18 cellular contexts compared by ENCODE assay signal in the genomic region with DNA sequence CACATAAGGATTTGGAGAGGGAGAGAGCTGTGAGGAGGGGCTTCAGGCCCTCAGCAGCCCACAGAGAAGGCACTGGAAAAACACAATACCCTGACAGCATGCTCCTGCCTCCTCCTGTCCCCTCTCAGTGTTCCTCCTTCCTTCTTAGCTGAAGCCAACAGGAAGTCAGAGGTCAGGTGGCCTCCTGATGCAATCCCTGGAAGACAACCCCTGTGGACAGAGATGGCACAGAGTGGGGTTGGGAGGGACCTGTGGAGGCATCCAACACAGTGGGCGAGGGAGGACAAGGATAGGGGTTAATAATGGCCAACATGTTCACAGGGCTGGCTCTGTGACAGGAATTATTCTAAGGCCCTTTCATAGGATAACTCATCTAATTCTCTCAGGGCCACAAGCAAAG. TPM values are rescaled to one million over a fixed set of nuclear protein-coding genes. Genes with fewer than 3 reads are reported as not detected.
DNase-seq lines count a peak whose midpoint lies in the region; TF ChIP-seq lines count a peak whose summit lies in the region.
"Had no signal": no experiment of that assay in that cellular context is flagged by ENCODE, and none has a peak within 500 bp of the region (broad histone marks: within the 10 kb centered on the region; RNA-seq: fewer than 3 reads in every experiment).

No MANE protein-coding gene starts in this region.

- H3K27ac ChIP-seq in ectodermal cell (ENCODE audit: insufficient read depth, low read depth, low read length, poor library complexity, severe bottlenecking) (peak overlapping the region; percentile 52), neural progenitor cell (peak overlapping the region; percentile 9)
- H3K27ac ChIP-seq: esophagus squamous epithelium, vagina had no signal

- H3F3A ChIP-seq in neural progenitor cell (ENCODE audit: low read depth): peaks cover 20% of the 10 kb centered on the region

- TF ChIP-seq POLR2A in NB4 (IDR thresholded peaks at IDR 0.05; ENCODE audit: extremely low read depth, insufficient read length): no peak

- H2AFZ ChIP-seq in neural progenitor cell (replicated peaks): peak overlapping the region; percentile 98

- H3K27me3 ChIP-seq in ectodermal cell (ENCODE audit: control insufficient read depth, insufficient read depth, low read length, poor library complexity, severe bottlenecking) (no peaks in the 10 kb centered on the region), neural progenitor cell (no peaks in the 10 kb centered on the region)
- H3K27me3 ChIP-seq: esophagus squamous epithelium, vagina had no signal

- no peaks in the 10 kb centered on the region for H3K36me3 ChIP-seq in ectodermal cell (ENCODE audit: control insufficient read depth, insufficient read depth, low read length)
- no peaks in the 10 kb centered on the region for H3K36me3 ChIP-seq in neural progenitor cell
- H3K36me3 ChIP-seq: esophagus squamous epithelium, vagina had no signal

- no peaks in the 10 kb centered on the region for H3K79me2 ChIP-seq in neural progenitor cell (ENCODE audit: low read depth)

- H3K4me1 ChIP-seq in ectodermal cell (ENCODE audit: control insufficient read depth, insufficient read depth, low read length) (peaks cover 8% of the 10 kb centered on the region), neural progenitor cell (peaks cover 8% of the 10 kb centered on the region)
- H3K4me1 ChIP-seq: esophagus squamous epithelium, vagina had no signal

- no peaks in the 10 kb centered on the region for H3K9me3 Mint-ChIP-seq in T-helper 2 cell treated with Interferon-gamma antibody and Interleukin-4, amounts not matched to agents 5 μg/mL and 100 μg/mL, for 36 hours
- peaks cover under 1% of the 10 kb centered on the region for H3K9me3 Mint-ChIP-seq in neural progenitor cell
- H3K9me3 Mint-ChIP-seq in mesothelial cell of epicardium: peaks cover 7% of the 10 kb centered on the region
- H3K9me3 Mint-ChIP-seq: stimulated activated effector memory CD8-positive, alpha-beta T cell treated with anti-CD3 and anti-CD28 coated beads, Interleukin-12 subunit alpha, Interleukin-12 subunit beta, amount 100 ng/mL, for 72 hours had no signal

- H3K27me3 Mint-ChIP-seq in T-helper 2 cell treated with Interferon-gamma antibody and Interleukin-4, amounts not matched to agents 5 μg/mL and 100 μg/mL, for 36 hours (ENCODE audit: low read depth): peaks cover 13% of the 10 kb centered on the region
- H3K27me3 Mint-ChIP-seq in neural progenitor cell (ENCODE audit: insufficient read depth, low read depth) (peaks cover 9% of the 10 kb centered on the region), mesothelial cell of epicardium (ENCODE audit: low read depth) (peaks cover 21% of the 10 kb centered on the region)
- H3K27me3 Mint-ChIP-seq: activated naive CD8-positive, alpha-beta T cell had no signal

- H3K4me3 ChIP-seq in NB4 (ENCODE audit: low read depth, low read length) (no peak overlapping the region), ectodermal cell (ENCODE audit: insufficient read depth, low read depth, low read length) (no peak overlapping the region), neural progenitor cell (no peak overlapping the region)
- H3K4me3 ChIP-seq: esophagus squamous epithelium, vagina had no signal

- peak overlapping the region; percentile 46 for H3K27ac Mint-ChIP-seq in T-helper 2 cell treated with Interferon-gamma antibody and Interleukin-4, amounts not matched to agents 5 μg/mL and 100 μg/mL, for 36 hours
- H3K27ac Mint-ChIP-seq in neural progenitor cell: peak overlapping the region; percentile 50
- no peak overlapping the region for H3K27ac Mint-ChIP-seq in mesothelial cell of epicardium
- H3K27ac Mint-ChIP-seq: activated naive CD8-positive, alpha-beta T cell; stimulated activated effector memory CD8-positive, alpha-beta T cell treated with anti-CD3 and anti-CD28 coated beads, Interleukin-12 subunit alpha, Interleukin-12 subunit beta, amount 100 ng/mL, for 72 hours had no signal

- WGBS in ectodermal cell, 2 experiments: 68 to 73% methylated on average over 1 of the region's 1 CpG

- H4K20me1 ChIP-seq in neural progenitor cell (ENCODE audit: low read depth): no peaks in the 10 kb centered on the region

- H3K9ac ChIP-seq in neural progenitor cell: no peak overlapping the region

- H3K36me3 Mint-ChIP-seq in T-helper 2 cell treated with Interferon-gamma antibody and Interleukin-4, amounts not matched to agents 5 μg/mL and 100 μg/mL, for 36 hours (ENCODE audit: low read depth): no peaks in the 10 kb centered on the region
- H3K36me3 Mint-ChIP-seq in neural progenitor cell (no peaks in the 10 kb centered on the region), mesothelial cell of epicardium (no peaks in the 10 kb centered on the region)
- H3K36me3 Mint-ChIP-seq: activated naive CD8-positive, alpha-beta T cell; stimulated activated effector memory CD8-positive, alpha-beta T cell treated with anti-CD3 and anti-CD28 coated beads, Interleukin-12 subunit alpha, Interleukin-12 subunit beta, amount 100 ng/mL, for 72 hours had no signal

- DNase-seq in T-helper 2 cell treated with Interferon-gamma antibody and Interleukin-4, amounts not matched to agents 5 μg/mL and 100 μg/mL, for 36 hours (ENCODE audit: low spot score): no peak
- DNase-seq in T-helper 2 cell: no peak
- DNase-seq in NB4 (ENCODE audit: low read depth): peak; percentile 60
- peak; percentile 39 for DNase-seq in neural progenitor cell (ENCODE audit: low spot score)
- no peak for DNase-seq in cortex of kidney (lab: John Stamatoyannopoulos, UW)
- DNase-seq in amniotic stem cell (lab: John Stamatoyannopoulos, UW): no peak
- no peak for DNase-seq in mesothelial cell of epicardium (ENCODE audit: low spot score in 2 of 2, unreplicated experiment in 2 of 2)
- DNase-seq: activated CD4-positive, alpha-beta T cell treated with anti-CD3 and anti-CD28 coated beads, Interleukin-2, amount 50 U/mL, for 48 hours; DMS153; esophagus squamous epithelium; NCI-H748 treated with DMSO at 0.1 percent for 48 hours; stimulated activated CD4-positive, alpha-beta T cell treated with anti-CD3 and anti-CD28 coated beads, Interleukin-2, amount 100 ng/mL, for 48 hours; SW 1271 had no signal

- H3K4me1 Mint-ChIP-seq in T-helper 2 cell treated with Interferon-gamma antibody and Interleukin-4, amounts not matched to agents 5 μg/mL and 100 μg/mL, for 36 hours (ENCODE audit: low read depth): peaks cover 22% of the 10 kb centered on the region
- H3K4me1 Mint-ChIP-seq in neural progenitor cell: peaks cover 12% of the 10 kb centered on the region
- no peaks in the 10 kb centered on the region for H3K4me1 Mint-ChIP-seq in mesothelial cell of epicardium

- no peak overlapping the region for H3K4me3 Mint-ChIP-seq in T-helper 2 cell treated with Interferon-gamma antibody and Interleukin-4, amounts not matched to agents 5 μg/mL and 100 μg/mL, for 36 hours
- H3K4me3 Mint-ChIP-seq in neural progenitor cell (no peak overlapping the region), mesothelial cell of epicardium (no peak overlapping the region)
- H3K4me3 Mint-ChIP-seq: activated naive CD8-positive, alpha-beta T cell; stimulated activated effector memory CD8-positive, alpha-beta T cell treated with anti-CD3 and anti-CD28 coated beads, Interleukin-12 subunit alpha, Interleukin-12 subunit beta, amount 100 ng/mL, for 72 hours had no signal

- H3K4me2 ChIP-seq in neural progenitor cell: peak overlapping the region; percentile 35

- TF ChIP-seq CTCF in NB4 (IDR thresholded peaks at IDR 0.05; ENCODE audit: low read depth, low read length) (no peak), neural progenitor cell (IDR thresholded peaks at IDR 0.05) (no peak), mesothelial cell of epicardium (IDR thresholded peaks at IDR 0.05; ENCODE audit: unreplicated experiment) (no peak)

- H3K9me3 ChIP-seq in ectodermal cell (ENCODE audit: control insufficient read depth, low read length) (no peaks in the 10 kb centered on the region), neural progenitor cell (ENCODE audit: low read depth) (no peaks in the 10 kb centered on the region)
- H3K9me3 ChIP-seq: esophagus squamous epithelium, vagina had no signal

RNA-seq across cellular contexts. Expression of a gene that starts 15.4 kb away (rescaled TPM):
- polyA plus RNA-seq in ectodermal cell (2013, experiment 1 of 4): 53.4 TPM
- polyA plus RNA-seq in ectodermal cell (2013, experiment 2 of 4): 56.3 TPM
- 68.5 TPM for polyA plus RNA-seq in ectodermal cell (2013, experiment 3 of 4)
- polyA plus RNA-seq in ectodermal cell (2013, experiment 4 of 4): 90.3 TPM
- total RNA-seq in neural progenitor cell (ENCODE audit: low replicate concordance) (24.7 and 73.7 TPM in 2 replicates), mesothelial cell of epicardium (28.5 to 36.2 TPM (median 35.8 TPM) in 3 replicates)

RNA-seq across cellular contexts. Expression of a gene that starts 29.4 kb away (rescaled TPM):
- polyA plus RNA-seq in ectodermal cell (2013, experiment 1 of 4): 9.3 TPM
- 8.3 TPM for polyA plus RNA-seq in ectodermal cell (2013, experiment 2 of 4)
- polyA plus RNA-seq in ectodermal cell (2013, experiment 3 of 4): 8.6 TPM
- polyA plus RNA-seq in ectodermal cell (2013, experiment 4 of 4): 9.8 TPM
- 25.5 and 27.8 TPM in 2 replicates for total RNA-seq in neural progenitor cell (ENCODE audit: low replicate concordance)
- 0.29 to 0.64 TPM (median 0.54 TPM) in 3 replicates for total RNA-seq in mesothelial cell of epicardium
- total RNA-seq: pulmonary artery endothelial cell had no signal

RNA-seq across cellular contexts. Expression of a gene that starts 34.2 kb away (rescaled TPM):
- polyA plus RNA-seq in ectodermal cell (2013, experiment 1 of 4): 6.6 TPM
- 6.3 TPM for polyA plus RNA-seq in ectodermal cell (2013, experiment 2 of 4)
- 6.1 TPM for polyA plus RNA-seq in ectodermal cell (2013, experiment 3 of 4)
- 5.8 TPM for polyA plus RNA-seq in ectodermal cell (2013, experiment 4 of 4)
- total RNA-seq in neural progenitor cell (ENCODE audit: low replicate concordance) (0.69 and 2.5 TPM in 2 replicates), mesothelial cell of epicardium (6.1 to 9.4 TPM (median 8.0 TPM) in 3 replicates)

Comparison
In these comparisons a context has a peak if more than half of its experiments do, and no peak if none do; other contexts are left out.
1. DNase-seq: peak in NB4 (single experiment) and neural progenitor cell (single experiment); none in T-helper 2 cell treated with Interferon-gamma antibody and Interleukin-4, amounts not matched to agents 5 μg/mL and 100 μg/mL, for 36 hours (single experiment), T-helper 2 cell (0 of 5), cortex of kidney (single experiment), amniotic stem cell (single experiment) and mesothelial cell of epicardium (0 of 2).
2. RNA of a gene that starts 29.4 kb away (total RNA-seq): 25.5 to 27.8 TPM in neural progenitor cell; 0.29 to 0.64 TPM in mesothelial cell of epicardium; every median in the first group is over 10 times any median in the second.